Comparison of ENCODE assay signal across 10 cellular contexts in genomic region chr20:33991498-33991897, GRCh38. TPM values are rescaled to one million over a fixed set of nuclear protein-coding genes. Genes with fewer than 3 reads are reported as not detected.
DNase-seq lines count a peak whose midpoint lies in the region; ATAC-seq and TF ChIP-seq lines count a peak whose summit lies in the region.
"Had no signal": no experiment of that assay in that cellular context is flagged by ENCODE, and none has a peak within 500 bp of the region (broad histone marks: within the 10 kb centered on the region; RNA-seq: fewer than 3 reads in every experiment).

No MANE protein-coding gene starts in this region.

- POLR2A ChIA-PET in IMR-90 (lab: Charles Lee; ENCODE audit: unreplicated experiment), result no interaction called here
- POLR2A ChIA-PET in activated naive CD8-positive, alpha-beta T cell treated with anti-CD3 and anti-CD28 coated beads, Interleukin-2, amount 10 ng/mL, durations not matched to agents 7 days and 5 days (lab: Charles Lee), result no interaction called here

- H4K5ac ChIP-seq in IMR-90 (ENCODE audit: low read depth, low read length), result no peak overlapping the region

- peak overlapping the region; percentile 99 for H3K27ac Mint-ChIP-seq in activated naive CD8-positive, alpha-beta T cell treated with anti-CD3 and anti-CD28 coated beads, Interleukin-2, amount 10 ng/mL, durations not matched to agents 7 days and 5 days
- H3K27ac Mint-ChIP-seq in natural killer cell, result peak overlapping the region in 1 of 2 donors; percentile 92

- no peak for TF ChIP-seq CTCF in DND-41 (IDR thresholded peaks at IDR 0.05; ENCODE audit: borderline replicate concordance, extremely low read depth, low read length, poor library complexity, severe bottlenecking)
- TF ChIP-seq CTCF in IMR-90 (conservative IDR thresholded peaks at IDR 0.05; ENCODE audit: low read depth, low read length), result no peak
- no peak for TF ChIP-seq CTCF in natural killer cell (IDR thresholded peaks at IDR 0.05)
- no peak for TF ChIP-seq CTCF in esophagus squamous epithelium (IDR thresholded peaks at IDR 0.05)

- H3K79me1 ChIP-seq in IMR-90 (ENCODE audit: low read depth in 1 of 2, low read length in 2 of 2), result peaks cover 15 to 38% of the 10 kb centered on the region in 2 experiments; a peak in 3 of 4 replicates

- H3K18ac ChIP-seq in IMR-90 (ENCODE audit: low read depth, low read length), result no peak overlapping the region

- H3K9ac ChIP-seq in DND-41 (ENCODE audit: low read depth, low read length), result peak overlapping the region; percentile 74; the same call in 1 of the 2 replicates
- no peak overlapping the region for H3K9ac ChIP-seq in IMR-90 (ENCODE audit: low read depth, low read length)

- H3K23ac ChIP-seq in IMR-90 (ENCODE audit: low read depth, low read length), result 0 out of 2 replicates have a peak overlapping the region, but pooled peaks have one; percentile 17

- peak overlapping the region; percentile 31 for H2AK9ac ChIP-seq in IMR-90 (replicated peaks; ENCODE audit: low read depth, low read length, poor library complexity)

- H3K9me3 ChIP-seq in DND-41 (ENCODE audit: insufficient read depth, low read length, severe bottlenecking), result no peaks in the 10 kb centered on the region
- H3K9me3 ChIP-seq in IMR-90 (ENCODE audit: control insufficient read depth, insufficient read depth, low read length), result no peaks in the 10 kb centered on the region
- no peaks in the 10 kb centered on the region for H3K9me3 ChIP-seq in esophagus squamous epithelium
- H3K9me3 ChIP-seq: heart right ventricle had no signal

- peaks cover 26% of the 10 kb centered on the region for H3K4me1 Mint-ChIP-seq in activated naive CD8-positive, alpha-beta T cell treated with anti-CD3 and anti-CD28 coated beads, Interleukin-2, amount 10 ng/mL, durations not matched to agents 7 days and 5 days
- H3K4me1 Mint-ChIP-seq in natural killer cell, result peaks cover 46 to 56% of the 10 kb centered on the region in 2 donors

- H4K91ac ChIP-seq in IMR-90 (ENCODE audit: insufficient read depth, low read depth, low read length), result no peak overlapping the region

- H3K9me1 ChIP-seq in IMR-90 (ENCODE audit: insufficient read depth, low read length), result peaks cover 4% of the 10 kb centered on the region; the same call in 1 of the 2 replicates

- H3K4me1 ChIP-seq in DND-41 (ENCODE audit: insufficient read depth, low read length), result peaks cover 39% of the 10 kb centered on the region
- peaks cover 8% of the 10 kb centered on the region for H3K4me1 ChIP-seq in IMR-90 (ENCODE audit: control insufficient read depth, insufficient read depth, low read length)
- peaks cover 10 to 41% (median 24%) of the 10 kb centered on the region in 3 donors for H3K4me1 ChIP-seq in esophagus squamous epithelium

- H2BK120ac ChIP-seq in IMR-90 (ENCODE audit: low read depth, low read length), result no peak overlapping the region

- intact Hi-C loops in IMR-90 (cut with micrococcal nuclease), result no loop called here
- intact Hi-C loops in natural killer cell (cut with micrococcal nuclease), result loop anchor here (5.0 to 10.0 kb wide), 3 partner anchors 53 to 179 kb away; partner anchors contain the start of gene CHMP4B
- intact Hi-C loops in esophagus squamous epithelium (cut with DNase I), result no loop called here

- H3K9me3 Mint-ChIP-seq in activated naive CD8-positive, alpha-beta T cell treated with anti-CD3 and anti-CD28 coated beads, Interleukin-2, amount 10 ng/mL, durations not matched to agents 7 days and 5 days, result no peaks in the 10 kb centered on the region
- H3K9me3 Mint-ChIP-seq in natural killer cell, result no peaks in the 10 kb centered on the region

- H2AFZ ChIP-seq in DND-41 (ENCODE audit: low read depth, low read length), result no peak overlapping the region
- H2AFZ ChIP-seq in IMR-90 (replicated peaks; ENCODE audit: low read length, poor library complexity), result no peak overlapping the region

- H3K79me2 ChIP-seq in DND-41 (ENCODE audit: insufficient read depth, low read length), result peaks cover 42% of the 10 kb centered on the region

- dilution Hi-C loops in IMR-90 (cut with HindIII; ENCODE audit: low sequenced_read_pairs, unreplicated experiment), result no loop called here

- H3K56ac ChIP-seq in IMR-90 (ENCODE audit: extremely low read depth, insufficient read depth, low read length), result no peak overlapping the region

- H2AK5ac ChIP-seq in IMR-90 (ENCODE audit: low read depth, low read length), result 0 out of 2 replicates have a peak overlapping the region, but pooled peaks have one; percentile 21

- no peak for TF ChIP-seq RAD21 in IMR-90 (IDR thresholded peaks at IDR 0.05; ENCODE audit: low read length)

- peak overlapping the region; percentile 99 for H3K4me3 Mint-ChIP-seq in activated naive CD8-positive, alpha-beta T cell treated with anti-CD3 and anti-CD28 coated beads, Interleukin-2, amount 10 ng/mL, durations not matched to agents 7 days and 5 days
- peak overlapping the region; percentile 85 for H3K4me3 Mint-ChIP-seq in natural killer cell

- H3K14ac ChIP-seq in IMR-90 (replicated peaks; ENCODE audit: low read depth, low read length), result 0 out of 2 replicates have a peak overlapping the region, but pooled peaks have one; percentile 0

- TF ChIP-seq POLR2A in IMR-90 (IDR thresholded peaks at IDR 0.05; ENCODE audit: low read depth, low read length) (no peak), esophagus squamous epithelium (IDR thresholded peaks at IDR 0.05) (no peak)

- H3K4ac ChIP-seq in IMR-90 (ENCODE audit: low read depth, low read length), result no peak overlapping the region

- no peak for ATAC-seq in DND-41 (ENCODE audit: insufficient read depth, low read depth)
- ATAC-seq in IMR-90 (ENCODE audit: low read depth), result no peak
- ATAC-seq in activated naive CD8-positive, alpha-beta T cell treated with anti-CD3 and anti-CD28 coated beads, Interleukin-2, amount 10 ng/mL, durations not matched to agents 7 days and 5 days (ENCODE audit: low read depth), result no peak
- ATAC-seq in natural killer cell, result no peak
- ATAC-seq: heart right ventricle had no signal

- no peak overlapping the region for H2BK5ac ChIP-seq in IMR-90 (ENCODE audit: low read depth, low read length, poor library complexity, severe bottlenecking)

- WGBS in IMR-90 (ENCODE audit: extremely low coverage in 2 of 2, insufficient read length in 1 of 2), 2 experiments, result no CpG with 5 or more reads among the region's 6 CpGs
- WGBS in esophagus squamous epithelium, 2 donors, result 89 to 94% methylated on average over 3 to 6 of the region's 6 CpGs

- no peaks in the 10 kb centered on the region; the same call in 1 of the 2 replicates for H3K36me3 ChIP-seq in DND-41 (ENCODE audit: insufficient read depth, low read length)
- no peaks in the 10 kb centered on the region for H3K36me3 ChIP-seq in IMR-90 (ENCODE audit: control insufficient read depth, insufficient read depth, low read length)
- H3K36me3 ChIP-seq in esophagus squamous epithelium, result no peaks in the 10 kb centered on the region
- H3K36me3 ChIP-seq: heart right ventricle had no signal

- no peaks in the 10 kb centered on the region for H3K27me3 Mint-ChIP-seq in activated naive CD8-positive, alpha-beta T cell treated with anti-CD3 and anti-CD28 coated beads, Interleukin-2, amount 10 ng/mL, durations not matched to agents 7 days and 5 days
- H3K27me3 Mint-ChIP-seq in natural killer cell (ENCODE audit: low read depth in 2 of 2), result no peaks in the 10 kb centered on the region

- no peak overlapping the region for H2BK15ac ChIP-seq in IMR-90 (ENCODE audit: low read depth, low read length)

- H3K27me3 ChIP-seq in DND-41 (ENCODE audit: insufficient read depth, low read length, poor library complexity) (no peaks in the 10 kb centered on the region), IMR-90 (ENCODE audit: control insufficient read depth, insufficient read depth, low read length) (no peaks in the 10 kb centered on the region), esophagus squamous epithelium (no peaks in the 10 kb centered on the region)
- H3K27me3 ChIP-seq: heart right ventricle had no signal

- no TSS peak for BruUV-seq in IMR-90 (replicated peaks; lab: Mats Ljungman, UMichigan)

- peak overlapping the region; percentile 85 for H3K4me2 ChIP-seq in DND-41 (ENCODE audit: insufficient read depth, low read length)
- peak overlapping the region; percentile 87; the same call in 1 of the 2 replicates for H3K4me2 ChIP-seq in IMR-90 (ENCODE audit: low read depth, low read length)

- in situ Hi-C loops in IMR-90 (cut with MboI; ENCODE audit: low sequenced_read_pairs), result no loop called here

- CTCF ChIA-PET in IMR-90 (lab: Yijun Ruan, JAX), result no interaction called here

- H3K36me3 Mint-ChIP-seq in activated naive CD8-positive, alpha-beta T cell treated with anti-CD3 and anti-CD28 coated beads, Interleukin-2, amount 10 ng/mL, durations not matched to agents 7 days and 5 days, result peaks cover 30% of the 10 kb centered on the region
- no peaks in the 10 kb centered on the region for H3K36me3 Mint-ChIP-seq in natural killer cell

- H3K4me3 ChIP-seq in DND-41 (ENCODE audit: low read depth in 1 of 2, low read length in 2 of 2) (peak overlapping the region in 1 of 2 experiments; percentile 73; a peak in 2 of 4 replicates), IMR-90 (ENCODE audit: insufficient read depth, low read depth, low read length) (no peak overlapping the region), esophagus squamous epithelium (peak overlapping the region in 1 of 4 donors; percentile 80)

- H4K8ac ChIP-seq in IMR-90 (ENCODE audit: low read depth in 2 of 2, low read length in 2 of 2), result no peak overlapping the region

- no peak overlapping the region for H2BK20ac ChIP-seq in IMR-90 (ENCODE audit: low read depth, low read length)

- H3K27ac ChIP-seq in DND-41 (ENCODE audit: low read length) (no peak overlapping the region), IMR-90 (ENCODE audit: insufficient read depth, low read length) (no peak overlapping the region), esophagus squamous epithelium (no peak overlapping the region)

- H4K20me1 ChIP-seq in DND-41 (ENCODE audit: insufficient read depth, low read length) (peaks cover 22% of the 10 kb centered on the region), IMR-90 (ENCODE audit: insufficient read depth, low read length) (peaks cover 29% of the 10 kb centered on the region)

- no peak for DNase-seq in DND-41
- no peak for DNase-seq in IMR-90
- no peak for DNase-seq in activated naive CD8-positive, alpha-beta T cell treated with anti-CD3 and anti-CD28 coated beads, Interleukin-2, amount 10 ng/mL, durations not matched to agents 7 days and 5 days
- DNase-seq in natural killer cell, result no peak
- DNase-seq in COLO829 (ENCODE audit: low spot score), result no peak
- no peak for DNase-seq in NCI-H1048 (lab: John Stamatoyannopoulos, UW)
- DNase-seq in esophagus squamous epithelium (lab: John Stamatoyannopoulos, UW), result no peak
- DNase-seq: GOT3, heart right ventricle, NCI-H1092 treated with DMSO at 0.1 percent for 48 hours had no signal

TF ChIP-seq in IMR-90, 13 proteins besides CTCF, POLR2A, EP300 and RAD21 (continues in another document):
- TF ChIP-seq MXI1 (IDR thresholded peaks at IDR 0.05; ENCODE audit: borderline replicate concordance, low read depth, low read length), result no peak

RNA-seq across cellular contexts. Expression of gene RALY, which starts 2.2 kb away (rescaled TPM):
- total RNA-seq in IMR-90 (2012; rRNA removed) (45.8 and 46.2 TPM in 2 replicates), natural killer cell (100 to 1,000 TPM; 194 to 204 (median 198) TPM), esophagus squamous epithelium (100 to 1,000 TPM in 2 of 4 donors, 10 to 100 TPM in 2; 70.3 to 100 (median 88.2) TPM)
- polyA plus RNA-seq in IMR-90 (2012; rRNA removed), result 115 and 123 TPM in 2 replicates
- 145 and 250 TPM in 2 replicates for polyA plus RNA-seq in IMR-90 (2012; cell fraction: cytosol; rRNA removed)
- polyA plus RNA-seq in IMR-90 (2012; cell fraction: nucleus; rRNA removed; ENCODE audit: low replicate concordance), result 72.9 and 111 TPM in 2 replicates
- total RNA-seq in activated naive CD8-positive, alpha-beta T cell treated with anti-CD3 and anti-CD28 coated beads, Interleukin-2, amount 10 ng/mL, durations not matched to agents 7 days and 5 days, result 100 to 1,000 TPM; 188 to 190 TPM
